8 cellular contexts compared by ENCODE assay signal in the genomic region with DNA sequence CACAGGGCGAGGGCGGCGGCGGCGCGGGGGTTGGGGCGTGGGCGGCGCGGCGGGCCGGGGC. TPM values are rescaled to one million over a fixed set of nuclear protein-coding genes. Genes with fewer than 3 reads are reported as not detected.
DNase-seq lines count a peak whose midpoint lies in the region; ATAC-seq and TF ChIP-seq lines count a peak whose summit lies in the region.

A gene (minus strand): TSS at position 30 of the 61 bp plus-strand sequence. CDS start 226 bp downstream, outside the sequence.

- DNase-seq in NB4 (ENCODE audit: low read depth) = no peak
- DNase-seq in endodermal cell = no peak
- no peak for DNase-seq in DMS79 treated with DMSO at 0.1 percent for 48 hours (lab: John Stamatoyannopoulos, UW)
- no peak for DNase-seq in DMS153 (lab: John Stamatoyannopoulos, UW)
- DNase-seq in stimulated activated naive CD4-positive, alpha-beta T cell (lab: John Stamatoyannopoulos, UW) = no peak

- H3K36me3 ChIP-seq in BLaER1 = no peaks in the 10 kb centered on the region
- no peaks in the 10 kb centered on the region for H3K36me3 ChIP-seq in endodermal cell (ENCODE audit: control insufficient read depth, insufficient read depth, low read length)
- no peaks in the 10 kb centered on the region for H3K36me3 ChIP-seq in neuron (ENCODE audit: insufficient read depth, low read length)

- H3K9me3 ChIP-seq in BLaER1 (no peaks in the 10 kb centered on the region), endodermal cell (ENCODE audit: control insufficient read depth, low read length) (no peaks in the 10 kb centered on the region), neuron (ENCODE audit: low read length) (no peaks in the 10 kb centered on the region)

- peak within 1 kb of the TSS; percentile 70 for H3K27ac Mint-ChIP-seq in endodermal cell

- 0% methylated on average over 10 of the region's 12 CpGs; no CpG with 5 or more reads in 1 of the 2 experiments for WGBS in endodermal cell (ENCODE audit: insufficient coverage in 1 of 2, insufficient read length in 1 of 2), 2 experiments

- H4K20me1 ChIP-seq in BLaER1 = peaks cover 47% of the 10 kb centered on the region

- no peak for TF ChIP-seq POLR2A in NB4 (IDR thresholded peaks at IDR 0.05; ENCODE audit: extremely low read depth, insufficient read length)

- TF ChIP-seq CTCF in NB4 (IDR thresholded peaks at IDR 0.05; ENCODE audit: low read depth, low read length) = no peak
- no peak for TF ChIP-seq CTCF in endodermal cell (conservative IDR thresholded peaks at IDR 0.05)

- H3K4me1 ChIP-seq in BLaER1 = peaks cover 88% of the 10 kb centered on the region
- no peaks in the 10 kb centered on the region for H3K4me1 ChIP-seq in endodermal cell (ENCODE audit: control insufficient read depth, insufficient read depth, low read length)
- peaks cover 42% of the 10 kb centered on the region for H3K4me1 ChIP-seq in neuron (ENCODE audit: insufficient read depth, low read length)

- peaks cover 4% of the 10 kb centered on the region for H3K4me1 Mint-ChIP-seq in endodermal cell

- peak within 1 kb of the TSS; percentile 61 for H3K4me3 Mint-ChIP-seq in endodermal cell

- peak within 1 kb of the TSS; percentile 91 for H3K4me3 ChIP-seq in BLaER1
- H3K4me3 ChIP-seq in NB4 (ENCODE audit: low read depth, low read length) = peak within 1 kb of the TSS; percentile 61
- H3K4me3 ChIP-seq in endodermal cell (ENCODE audit: low read length) = peak within 1 kb of the TSS; percentile 73
- H3K4me3 ChIP-seq in neuron (ENCODE audit: low read length) = peak within 1 kb of the TSS; percentile 85

- ATAC-seq in GM18520 (IDR thresholded peaks at IDR 0.05; ENCODE audit: unreplicated experiment) = no peak

- H3K27ac ChIP-seq in BLaER1 (peak within 1 kb of the TSS; percentile 92), endodermal cell (ENCODE audit: low read depth, low read length) (peak within 1 kb of the TSS; percentile 76)

- H3K36me3 Mint-ChIP-seq in endodermal cell (ENCODE audit: low read depth) = no peaks in the 10 kb centered on the region

- peak within 1 kb of the TSS; percentile 87 for H3K9ac ChIP-seq in BLaER1
- peak within 1 kb of the TSS; percentile 38 for H3K9ac ChIP-seq in endodermal cell (ENCODE audit: extremely low read depth, low read length, poor library complexity, severe bottlenecking)

- peak within 1 kb of the TSS; percentile 98 for H2AFZ ChIP-seq in neuron (ENCODE audit: low read depth, low read length)

- no peaks in the 10 kb centered on the region for H3K9me3 Mint-ChIP-seq in endodermal cell

- H3K27me3 Mint-ChIP-seq in endodermal cell (ENCODE audit: insufficient read depth) = no peaks in the 10 kb centered on the region

- H3K27me3 ChIP-seq in BLaER1 (no peaks in the 10 kb centered on the region), endodermal cell (ENCODE audit: control insufficient read depth, insufficient read depth, low read length, poor library complexity, severe bottlenecking) (no peaks in the 10 kb centered on the region), neuron (ENCODE audit: insufficient read depth, low read length) (no peaks in the 10 kb centered on the region)

- peak within 1 kb of the TSS; percentile 98 for H3K4me2 ChIP-seq in BLaER1

RNA-seq across cellular contexts. Expression of the gene that starts here (rescaled TPM):
- total RNA-seq in endodermal cell = 10 to 100 TPM; 12.8 to 17.7 TPM
- 28.2 TPM for polyA plus RNA-seq in endodermal cell (2013, experiment 1 of 2)
- 24.1 TPM for polyA plus RNA-seq in endodermal cell (2013, experiment 2 of 2)
